In genomic region chr7:34158754-34159153, GRCh38 we compare ENCODE assay signal across 9 cellular contexts.
DNase-seq lines count a peak whose midpoint lies in the region; ATAC-seq, FAIRE-seq and TF ChIP-seq lines count a peak whose summit lies in the region.
"Had no signal": no experiment of that assay in that cellular context is flagged by ENCODE, and none has a peak within 500 bp of the region (broad histone marks: within the 10 kb centered on the region; RNA-seq: fewer than 3 reads in every experiment).

No MANE protein-coding gene starts in this region.

- no peaks in the 10 kb centered on the region for H3K9me3 ChIP-seq in HCT116 (ENCODE audit: control insufficient read depth in 1 of 2, insufficient read depth in 1 of 2, low read depth in 1 of 2, low read length in 2 of 2)
- no peaks in the 10 kb centered on the region for H3K9me3 ChIP-seq in WERI-Rb-1 (ENCODE audit: severe bottlenecking)
- no peaks in the 10 kb centered on the region for H3K9me3 ChIP-seq in kidney (ENCODE audit: control insufficient read depth in 1 of 2, low read length in 2 of 2)
- H3K9me3 ChIP-seq: transverse colon had no signal

- H3K27me3 ChIP-seq in HCT116 (ENCODE audit: insufficient read depth, low read length) (no peaks in the 10 kb centered on the region), WERI-Rb-1 (ENCODE audit: insufficient read depth, low read depth, severe bottlenecking) (no peaks in the 10 kb centered on the region)
- H3K27me3 ChIP-seq: transverse colon had no signal

- no peak for TF ChIP-seq POLR2A in HCT116 (IDR thresholded peaks at IDR 0.05; ENCODE audit: borderline replicate concordance, extremely low read depth, insufficient read depth, insufficient read length)

- no peak overlapping the region for H3K4me2 ChIP-seq in HCT116 (ENCODE audit: low read length)

- no peaks in the 10 kb centered on the region for H3K79me2 ChIP-seq in HCT116 (ENCODE audit: insufficient read depth, low read length)

- ATAC-seq in HCT116, result peak; percentile 90

- H4K20me1 ChIP-seq in HCT116 (ENCODE audit: insufficient read depth), result no peaks in the 10 kb centered on the region

- TF ChIP-seq RAD21 in HCT116 (IDR thresholded peaks at IDR 0.05; ENCODE audit: low read depth), result peak; percentile 33; the same call in 1 of the 2 replicates

- peaks cover 0 to 5% of the 10 kb centered on the region in 2 experiments; a peak in 1 of 4 replicates for H3K4me1 ChIP-seq in HCT116 (ENCODE audit: control insufficient read depth in 1 of 2, insufficient read depth in 2 of 2, low read length in 2 of 2)
- no peaks in the 10 kb centered on the region for H3K4me1 ChIP-seq in kidney (ENCODE audit: control insufficient read depth in 1 of 2, insufficient read depth in 1 of 2, low read depth in 1 of 2, low read length in 2 of 2)
- H3K4me1 ChIP-seq: transverse colon had no signal

- peak overlapping the region; percentile 64 for H2AFZ ChIP-seq in HCT116 (ENCODE audit: low read depth, low read length, poor library complexity, severe bottlenecking)

- H3K9ac ChIP-seq in HCT116 (ENCODE audit: low read length) (no peak overlapping the region), kidney (ENCODE audit: low read length in 2 of 2) (no peak overlapping the region)

- POLR2A ChIA-PET in HCT116 (lab: Charles Lee), result no interaction called here

- no peak for DNase-seq in HCT116 (ENCODE audit: low read depth, low spot score)
- peak; percentile 59 for DNase-seq in WERI-Rb-1
- DNase-seq in kidney, result no peak
- DNase-seq in COR-L47 (lab: John Stamatoyannopoulos, UW), result no peak
- no peak for DNase-seq in substantia nigra (lab: John Stamatoyannopoulos, UW)
- DNase-seq in SKM-1 (lab: John Stamatoyannopoulos, UW; ENCODE audit: unreplicated experiment), result no peak
- no peak for DNase-seq in GM10266 (ENCODE audit: extremely low spot score)
- DNase-seq: transverse colon had no signal

- TF ChIP-seq CTCF in 22Rv1 (IDR thresholded peaks at IDR 0.05) (peak; percentile 35), HCT116 (IDR thresholded peaks at IDR 0.05 in 2 of 3, conservative IDR thresholded peaks at IDR 0.05 in 1 of 3; ENCODE audit: borderline replicate concordance in 1 of 3, insufficient read depth in 1 of 3, low read depth in 2 of 3, low read length in 2 of 3) (peak in 2 of 3 experiments; percentile 38 to 46; a peak in 4 of 6 replicates), WERI-Rb-1 (IDR thresholded peaks at IDR 0.05; ENCODE audit: low read depth, low read length) (peak; percentile 64), kidney (IDR thresholded peaks at IDR 0.05; ENCODE audit: borderline replicate concordance, extremely low read depth, insufficient read depth) (peak; percentile 7), GM10266 (IDR thresholded peaks at IDR 0.05; ENCODE audit: control insufficient read depth, insufficient read depth, low read depth, missing control alignments) (no peak)

- H3K27ac ChIP-seq in 22Rv1, result no peak overlapping the region
- no peak overlapping the region for H3K27ac ChIP-seq in HCT116 (ENCODE audit: low read depth, low read length)
- no peak overlapping the region for H3K27ac ChIP-seq in WERI-Rb-1
- no peak overlapping the region for H3K27ac ChIP-seq in kidney (ENCODE audit: low read depth in 2 of 2, low read length in 2 of 2)
- H3K27ac ChIP-seq in substantia nigra (ENCODE audit: low read depth, low read length, poor library complexity, severe bottlenecking), result no peak overlapping the region
- H3K27ac ChIP-seq: transverse colon had no signal

- H3K4me3 ChIP-seq in HCT116 (replicated peaks in 1 of 2; ENCODE audit: low read depth in 1 of 2, low read length in 2 of 2), result no peak overlapping the region
- no peak overlapping the region for H3K4me3 ChIP-seq in WERI-Rb-1 (ENCODE audit: low read depth, low read length)
- no peak overlapping the region for H3K4me3 ChIP-seq in kidney (ENCODE audit: low read length in 2 of 2)
- H3K4me3 ChIP-seq: transverse colon had no signal

- no TSS peak for BruUV-seq in HCT116 (replicated peaks; lab: Mats Ljungman, UMichigan)

- CTCF ChIA-PET in HCT116 (lab: Charles Lee), result no interaction called here

- no peaks in the 10 kb centered on the region for H3K36me3 ChIP-seq in HCT116 (ENCODE audit: control insufficient read depth in 1 of 2, insufficient read depth in 2 of 2, low read length in 2 of 2)
- H3K36me3 ChIP-seq in WERI-Rb-1, result no peaks in the 10 kb centered on the region
- no peaks in the 10 kb centered on the region for H3K36me3 ChIP-seq in kidney (ENCODE audit: control insufficient read depth in 1 of 2, insufficient read depth in 2 of 2, low read length in 2 of 2)
- H3K36me3 ChIP-seq: transverse colon had no signal

- no peaks in the 10 kb centered on the region for H3K9me2 ChIP-seq in HCT116 (ENCODE audit: insufficient read depth)

- no peak for FAIRE-seq in kidney (lab: Jason Lieb, UNC)

- intact Hi-C loops in HCT116 (cut with micrococcal nuclease), result no loop called here
- intact Hi-C loops in kidney (cut with DNase I), result no loop called here

- RAD21 ChIA-PET in HCT116 (lab: Charles Lee; ENCODE audit: low non-redundant PET in 1 of 2, low total read pairs in 2 of 2, uncharacterized antibody in 2 of 2, unreplicated experiment in 2 of 2), result no interaction called here

TF ChIP-seq in HCT116, 20 proteins besides CTCF, POLR2A, EP300 and RAD21:
- TF ChIP-seq TCF7L2 (IDR thresholded peaks at IDR 0.05; ENCODE audit: borderline replicate concordance, extremely low read depth, insufficient read depth, insufficient read length) (peak; percentile 42), CEBPB (IDR thresholded peaks at IDR 0.05; ENCODE audit: low read depth) (no peak)
TF ChIP-seq in HCT116: peak in this region for 1.
